ENCODE assay signal across 1 cellular context in genomic region chr20:33401042-33401921, GRCh38.
A peak's percentile ranks its signal among the peaks of the same experiment; 100 is the strongest.
TF ChIP-seq lines count a peak whose summit lies in the region.

A gene with protein sequence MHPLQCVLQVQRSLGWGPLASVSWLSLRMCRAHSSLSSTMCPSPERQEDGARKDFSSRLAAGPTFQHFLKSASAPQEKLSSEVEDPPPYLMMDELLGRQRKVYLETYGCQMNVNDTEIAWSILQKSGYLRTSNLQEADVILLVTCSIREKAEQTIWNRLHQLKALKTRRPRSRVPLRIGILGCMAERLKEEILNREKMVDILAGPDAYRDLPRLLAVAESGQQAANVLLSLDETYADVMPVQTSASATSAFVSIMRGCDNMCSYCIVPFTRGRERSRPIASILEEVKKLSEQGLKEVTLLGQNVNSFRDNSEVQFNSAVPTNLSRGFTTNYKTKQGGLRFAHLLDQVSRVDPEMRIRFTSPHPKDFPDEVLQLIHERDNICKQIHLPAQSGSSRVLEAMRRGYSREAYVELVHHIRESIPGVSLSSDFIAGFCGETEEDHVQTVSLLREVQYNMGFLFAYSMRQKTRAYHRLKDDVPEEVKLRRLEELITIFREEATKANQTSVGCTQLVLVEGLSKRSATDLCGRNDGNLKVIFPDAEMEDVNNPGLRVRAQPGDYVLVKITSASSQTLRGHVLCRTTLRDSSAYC (minus strand): TSS chr20:33401519. CDS start chr20:33397064, 4,455 bp downstream.

TF ChIP-seq in GM12878, 131 proteins besides CTCF, POLR2A, EP300 and RAD21 (continued from another document):
- peak; percentile 61; the same call in 1 of the 2 replicates for TF ChIP-seq REST (IDR thresholded peaks at IDR 0.05; ENCODE audit: low read depth, low read length)
- no peak for TF ChIP-seq RAD51 (IDR thresholded peaks at IDR 0.05)
- TF ChIP-seq POLR2AphosphoS2 (IDR thresholded peaks at IDR 0.05; ENCODE audit: low read depth, low read length), result peak; percentile 74
- peak; percentile 92 for TF ChIP-seq YY1 (IDR thresholded peaks at IDR 0.05; ENCODE audit: low read depth, low read length)
- TF ChIP-seq ATF7 (IDR thresholded peaks at IDR 0.05; ENCODE audit: low read depth), result 0 out of 2 replicates have a peak, but pooled peaks have one; percentile 34
- peak; percentile 35; the same call in 1 of the 2 replicates for TF ChIP-seq HDGF (IDR thresholded peaks at IDR 0.05)
- TF ChIP-seq WRNIP1 (IDR thresholded peaks at IDR 0.05; ENCODE audit: borderline replicate concordance, low read depth, low read length), result peak; percentile 88; the same call in 1 of the 2 replicates
- no peak for TF ChIP-seq SPI1 (IDR thresholded peaks at IDR 0.05; ENCODE audit: borderline replicate concordance, insufficient read depth, low read depth, low read length)
- TF ChIP-seq MLLT1 (IDR thresholded peaks at IDR 0.05), result peak; percentile 65
- peak; percentile 53; the same call in 1 of the 2 replicates for TF ChIP-seq TBL1XR1 (IDR thresholded peaks at IDR 0.05; ENCODE audit: low read depth, low read length)
- 0 out of 2 replicates have a peak, but pooled peaks have one; percentile 43 for TF ChIP-seq EED (IDR thresholded peaks at IDR 0.05; ENCODE audit: low read depth)
- TF ChIP-seq ATF3 (IDR thresholded peaks at IDR 0.05; ENCODE audit: borderline replicate concordance, extremely low read depth, low read depth, low read length), result no peak
- TF ChIP-seq NFXL1 (IDR thresholded peaks at IDR 0.05; ENCODE audit: borderline replicate concordance), result no peak
- TF ChIP-seq HCFC1 (IDR thresholded peaks at IDR 0.05; ENCODE audit: low read length), result peak; percentile 89
- TF ChIP-seq TAF1 (IDR thresholded peaks at IDR 0.05; ENCODE audit: borderline replicate concordance, low read depth, low read length), result peak; percentile 92
